29 cellular contexts compared by ENCODE assay signal in the genomic region with DNA sequence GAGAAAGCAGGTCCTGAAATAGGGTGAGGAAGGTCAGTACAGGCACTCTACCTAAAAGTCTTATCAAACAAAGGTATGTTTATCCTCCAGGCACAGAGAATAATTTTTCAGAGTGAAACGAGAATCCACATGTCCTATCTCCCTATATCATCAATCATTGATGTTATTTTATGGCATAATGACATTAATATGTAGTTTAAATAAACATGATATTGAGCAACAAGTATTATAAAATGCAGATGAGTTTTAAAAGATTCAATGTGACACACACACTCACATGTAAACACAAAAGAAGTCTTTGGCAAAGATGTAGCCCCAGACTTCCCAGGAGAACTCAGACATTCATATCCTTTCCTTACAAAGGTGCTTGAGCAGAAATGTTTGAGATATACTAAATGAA.
"Had no signal": no experiment of that assay in that cellular context is flagged by ENCODE, and none has a peak within 500 bp of the region (broad histone marks: within the 10 kb centered on the region; RNA-seq: fewer than 3 reads in every experiment).

No MANE protein-coding gene starts in this region.

- H3K4me3 ChIP-seq: ascending aorta, coronary artery, dorsolateral prefrontal cortex, esophagus muscularis mucosa, gastroesophageal sphincter, heart right ventricle had no signal

- H3K36me3 ChIP-seq: ascending aorta, esophagus muscularis mucosa, gastroesophageal sphincter, heart right ventricle had no signal

- H3K9me3 Mint-ChIP-seq: activated CD4-positive, alpha-beta memory T cell treated with anti-CD3 and anti-CD28 coated beads, Interleukin-2, amount 10 ng/mL, durations not matched to agents 7 days and 5 days; activated naive CD4-positive, alpha-beta T cell treated with anti-CD3 and anti-CD28 coated beads, Interleukin-2, amount 10 ng/mL, durations not matched to agents 7 days and 5 days; activated naive CD4-positive, alpha-beta T cell treated with anti-CD3 and anti-CD28 coated beads, Interleukin-2, amount 50 U/mL, for 72 hours; activated naive CD8-positive, alpha-beta T cell treated with anti-CD3 and anti-CD28 coated beads, Interleukin-2, amount 10 ng/mL, durations not matched to agents 7 days and 5 days; activated T-cell treated with anti-CD3 and anti-CD28 coated beads, Interleukin-2, amount 50 U/mL, for 24 hours; activated T-cell treated with anti-CD3 and anti-CD28 coated beads, Interleukin-2, amount 50 U/mL, for 72 hours; central memory CD8-positive, alpha-beta T cell; dendritic cell treated with granulocyte-macrophage colony-stimulating factor and Interleukin-4, amounts not matched to agents 40 ng/mL and 50 ng/mL, for 4 days; endodermal cell had no signal

- DNase-seq: activated CD4-positive, alpha-beta memory T cell treated with anti-CD3 and anti-CD28 coated beads, Interleukin-2, amount 10 ng/mL, durations not matched to agents 7 days and 5 days; activated CD4-positive, alpha-beta T cell treated with anti-CD3 and anti-CD28 coated beads for 1 hour; activated CD4-positive, alpha-beta T cell treated with anti-CD3 and anti-CD28 coated beads for 4 hours; activated CD4-positive, alpha-beta T cell treated with anti-CD3 and anti-CD28 coated beads, Interleukin-2, amount 10 ng/mL, durations not matched to agents 7 days and 5 days; activated CD4-positive, alpha-beta T cell treated with anti-CD3 and anti-CD28 coated beads, Interleukin-2, amount 50 U/mL, for 4 hours; activated CD8-positive, alpha-beta memory T cell treated with anti-CD3 and anti-CD28 coated beads, Interleukin-2, amount 50 U/mL, for 48 hours; activated gamma-delta T cell; activated naive CD4-positive, alpha-beta T cell; activated naive CD4-positive, alpha-beta T cell treated with anti-CD3 and anti-CD28 coated beads, Interleukin-2, amount 10 ng/mL, durations not matched to agents 7 days and 5 days; activated naive CD8-positive, alpha-beta T cell treated with anti-CD3 and anti-CD28 coated beads, Interleukin-2, amount 10 ng/mL, durations not matched to agents 7 days and 5 days; activated T-cell treated with anti-CD3 and anti-CD28 coated beads for 4 hours; activated T-cell treated with anti-CD3 and anti-CD28 coated beads, Interleukin-2, amount 50 U/mL, for 24 hours; activated T-cell treated with anti-CD3 and anti-CD28 coated beads, Interleukin-2, amount 50 U/mL, for 72 hours; dorsolateral prefrontal cortex; effector memory CD4-positive, alpha-beta T cell; endodermal cell; erythroblast; foreskin melanocyte; heart right ventricle; T-helper 2 cell had no signal

- H3K27me3 ChIP-seq: ascending aorta, dorsolateral prefrontal cortex, esophagus muscularis mucosa, gastroesophageal sphincter, heart right ventricle had no signal

- H3K27ac ChIP-seq: ascending aorta, coronary artery, dorsolateral prefrontal cortex, esophagus muscularis mucosa, gastroesophageal sphincter, heart right ventricle had no signal

- H3K36me3 Mint-ChIP-seq: activated naive CD4-positive, alpha-beta T cell treated with anti-CD3 and anti-CD28 coated beads, Interleukin-2, amount 10 ng/mL, durations not matched to agents 7 days and 5 days; activated naive CD4-positive, alpha-beta T cell treated with anti-CD3 and anti-CD28 coated beads, Interleukin-2, amount 50 U/mL, for 72 hours; activated naive CD8-positive, alpha-beta T cell treated with anti-CD3 and anti-CD28 coated beads, Interleukin-2, amount 10 ng/mL, durations not matched to agents 7 days and 5 days had no signal

- H3K27ac Mint-ChIP-seq: activated CD4-positive, alpha-beta memory T cell treated with anti-CD3 and anti-CD28 coated beads, Interleukin-2, amount 10 ng/mL, durations not matched to agents 7 days and 5 days; activated CD4-positive, alpha-beta T cell treated with anti-CD3 and anti-CD28 coated beads, Interleukin-2, amount 10 ng/mL, durations not matched to agents 7 days and 5 days; activated naive CD4-positive, alpha-beta T cell treated with anti-CD3 and anti-CD28 coated beads, Interleukin-2, amount 10 ng/mL, durations not matched to agents 7 days and 5 days; activated naive CD4-positive, alpha-beta T cell treated with anti-CD3 and anti-CD28 coated beads, Interleukin-2, amount 50 U/mL, for 72 hours; activated naive CD8-positive, alpha-beta T cell treated with anti-CD3 and anti-CD28 coated beads, Interleukin-2, amount 10 ng/mL, durations not matched to agents 7 days and 5 days; activated T-cell treated with anti-CD3 and anti-CD28 coated beads, Interleukin-2, amount 50 U/mL, for 24 hours; activated T-cell treated with anti-CD3 and anti-CD28 coated beads, Interleukin-2, amount 50 U/mL, for 72 hours; brain; dendritic cell treated with granulocyte-macrophage colony-stimulating factor and Interleukin-4, amounts not matched to agents 40 ng/mL and 50 ng/mL, for 4 days; endodermal cell; WTC11 had no signal

- H3K9me3 ChIP-seq: ascending aorta, esophagus muscularis mucosa, gastroesophageal sphincter, heart right ventricle had no signal

- H3K27me3 Mint-ChIP-seq: activated naive CD4-positive, alpha-beta T cell treated with anti-CD3 and anti-CD28 coated beads, Interleukin-2, amount 10 ng/mL, durations not matched to agents 7 days and 5 days; brain; dendritic cell treated with granulocyte-macrophage colony-stimulating factor and Interleukin-4, amounts not matched to agents 40 ng/mL and 50 ng/mL, for 4 days had no signal

- H3K4me3 Mint-ChIP-seq: activated CD4-positive, alpha-beta memory T cell treated with anti-CD3 and anti-CD28 coated beads, Interleukin-2, amount 10 ng/mL, durations not matched to agents 7 days and 5 days; activated CD4-positive, alpha-beta T cell treated with anti-CD3 and anti-CD28 coated beads, Interleukin-2, amount 10 ng/mL, durations not matched to agents 7 days and 5 days; activated naive CD4-positive, alpha-beta T cell treated with anti-CD3 and anti-CD28 coated beads, Interleukin-2, amount 10 ng/mL, durations not matched to agents 7 days and 5 days; activated naive CD8-positive, alpha-beta T cell treated with anti-CD3 and anti-CD28 coated beads, Interleukin-2, amount 10 ng/mL, durations not matched to agents 7 days and 5 days; activated T-cell treated with anti-CD3 and anti-CD28 coated beads, Interleukin-2, amount 50 U/mL, for 24 hours; activated T-cell treated with anti-CD3 and anti-CD28 coated beads, Interleukin-2, amount 50 U/mL, for 72 hours; brain; central memory CD8-positive, alpha-beta T cell; dendritic cell treated with granulocyte-macrophage colony-stimulating factor and Interleukin-4, amounts not matched to agents 40 ng/mL and 50 ng/mL, for 4 days; endodermal cell; WTC11 had no signal

- H3K4me1 ChIP-seq: ascending aorta, gastroesophageal sphincter, heart right ventricle had no signal

- H3K4me1 Mint-ChIP-seq: activated CD4-positive, alpha-beta memory T cell treated with anti-CD3 and anti-CD28 coated beads, Interleukin-2, amount 10 ng/mL, durations not matched to agents 7 days and 5 days; activated CD4-positive, alpha-beta T cell treated with anti-CD3 and anti-CD28 coated beads, Interleukin-2, amount 10 ng/mL, durations not matched to agents 7 days and 5 days; activated naive CD4-positive, alpha-beta T cell treated with anti-CD3 and anti-CD28 coated beads, Interleukin-2, amount 10 ng/mL, durations not matched to agents 7 days and 5 days; activated naive CD8-positive, alpha-beta T cell treated with anti-CD3 and anti-CD28 coated beads, Interleukin-2, amount 10 ng/mL, durations not matched to agents 7 days and 5 days; central memory CD8-positive, alpha-beta T cell; endodermal cell had no signal
